8 cellular contexts compared by ENCODE assay signal in the genomic region with DNA sequence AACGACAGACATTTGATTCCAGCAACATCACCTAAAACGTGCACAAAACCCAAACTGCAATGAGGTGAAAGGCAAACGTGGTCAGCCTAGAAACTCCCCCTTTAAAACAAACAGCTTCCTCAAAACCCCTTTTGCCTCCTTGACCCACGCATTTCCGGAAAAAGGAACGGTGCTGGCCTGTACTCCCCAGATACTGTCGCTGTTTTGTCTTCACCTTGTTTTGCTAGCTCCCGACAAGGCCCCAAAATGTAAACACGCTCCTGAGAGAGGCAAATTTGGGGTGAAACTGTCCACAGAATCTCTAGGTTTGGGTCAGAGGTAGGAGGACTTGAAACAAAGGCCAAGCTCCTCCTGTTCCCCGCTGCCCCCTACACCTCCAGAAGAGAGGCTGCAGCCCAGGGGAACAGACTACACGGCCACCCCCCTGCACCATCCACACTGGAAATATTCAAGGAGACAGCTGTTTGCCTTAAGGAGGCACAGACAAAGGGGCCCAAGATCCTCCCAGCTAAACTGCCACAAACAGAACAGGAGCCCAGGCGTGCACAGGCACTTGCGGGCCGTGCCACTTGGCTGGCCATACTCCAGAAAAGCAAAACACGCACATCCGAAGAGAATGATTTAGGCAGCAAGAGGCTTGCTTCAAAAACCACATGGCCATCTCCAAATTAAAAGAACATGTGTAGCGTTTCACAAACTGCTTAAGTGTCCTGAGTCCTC.
DNase-seq lines count a peak whose midpoint lies in the region; ATAC-seq and TF ChIP-seq lines count a peak whose summit lies in the region.

No MANE protein-coding gene starts in this region.

- H3K9ac ChIP-seq in H9 (ENCODE audit: extremely low read depth, insufficient read length, low read length) (peak overlapping the region; percentile 37), SK-N-MC (ENCODE audit: insufficient read length) (peak overlapping the region; percentile 54)

- peak overlapping the region; percentile 76; the same call in 1 of the 2 replicates for H3K14ac ChIP-seq in H9 (ENCODE audit: insufficient read depth, low read length)

- peaks cover 0 to 3% (median 0%) of the 10 kb centered on the region in 3 experiments; a peak in 3 of 7 replicates for H3K36me3 Mint-ChIP-seq in H9 (ENCODE audit: insufficient read depth in 1 of 3, low read depth in 3 of 3)
- no peaks in the 10 kb centered on the region for H3K36me3 Mint-ChIP-seq in natural killer cell treated with Interleukin-12 subunit alpha and Interleukin-12 subunit beta and Interleukin-15 and Interleukin-18, amount 100 ng/mL, for 72 hours

- no peak overlapping the region for H2BK12ac ChIP-seq in H9 (ENCODE audit: insufficient read length, low read depth, low read length)

- H3K9me3 Mint-ChIP-seq in H9, result peaks cover 0 to 3% of the 10 kb centered on the region in 2 experiments; a peak in 1 of 5 replicates
- no peaks in the 10 kb centered on the region for H3K9me3 Mint-ChIP-seq in natural killer cell treated with Interleukin-12 subunit alpha and Interleukin-12 subunit beta and Interleukin-15 and Interleukin-18, amount 100 ng/mL, for 72 hours

- H4K91ac ChIP-seq in H9 (ENCODE audit: insufficient read length, low read depth, low read length), result no peak overlapping the region

- H4K8ac ChIP-seq in H9 (replicated peaks; ENCODE audit: insufficient read length, low read depth, low read length), result no peak overlapping the region

- H3K4me2 ChIP-seq in H9 (ENCODE audit: insufficient read depth, insufficient read length, low read length), result peak overlapping the region; percentile 63

- H3K4me3 ChIP-seq in BJ (ENCODE audit: low read depth, low read length) (peak overlapping the region; percentile 57), SK-N-MC (peak overlapping the region; percentile 95)

- H2BK120ac ChIP-seq in H9 (ENCODE audit: low read depth, low read length, poor library complexity, severe bottlenecking), result no peak overlapping the region

- no peak overlapping the region for H3K23ac ChIP-seq in H9 (ENCODE audit: insufficient read length, low read depth, low read length)

- H2BK5ac ChIP-seq in H9 (ENCODE audit: insufficient read length, low read length), result no peak overlapping the region

- TF ChIP-seq CTCF in BJ (IDR thresholded peaks at IDR 0.05; ENCODE audit: insufficient read depth, low read depth, low read length) (0 out of 2 replicates have a peak, but pooled peaks have one; percentile 13), H9 (conservative IDR thresholded peaks at IDR 0.05) (no peak)

- ATAC-seq in natural killer cell treated with Interleukin-12 subunit alpha and Interleukin-12 subunit beta and Interleukin-15 and Interleukin-18, amount 100 ng/mL, for 72 hours, result no peak
- ATAC-seq in HG02840 (IDR thresholded peaks at IDR 0.05; ENCODE audit: low FRiP score, unreplicated experiment) (no peak), HG02970 (IDR thresholded peaks at IDR 0.05; ENCODE audit: low FRiP score, unreplicated experiment) (no peak), GM21367 (IDR thresholded peaks at IDR 0.05; ENCODE audit: unreplicated experiment) (no peak)

- H3K27ac ChIP-seq in H9 (ENCODE audit: insufficient read length, low read depth, low read length) (no peak overlapping the region), SK-N-MC (peak overlapping the region; percentile 89)

- no peak for TF ChIP-seq POLR2A in erythroblast (IDR thresholded peaks at IDR 0.05; ENCODE audit: low read length)

- H2BK15ac ChIP-seq in H9 (ENCODE audit: low read depth, low read length), result no peak overlapping the region

- H3K4me1 ChIP-seq in H9 (ENCODE audit: insufficient read depth, low read length), result peaks cover 11% of the 10 kb centered on the region; the same call in 1 of the 2 replicates

- H3K36me3 ChIP-seq in BJ (ENCODE audit: control insufficient read depth, insufficient read depth, low read length) (no peaks in the 10 kb centered on the region), SK-N-MC (ENCODE audit: insufficient read depth, low read length) (no peaks in the 10 kb centered on the region)

- H2BK20ac ChIP-seq in H9 (ENCODE audit: low read depth, low read length, poor library complexity, severe bottlenecking), result no peak overlapping the region

- no peak overlapping the region for H2AFZ ChIP-seq in H9 (ENCODE audit: low read length)

- POLR2A ChIA-PET in BJ (lab: Charles Lee), result no interaction called here

- peaks cover 13% of the 10 kb centered on the region; the same call in 1 of the 2 replicates for H3K79me2 ChIP-seq in H9 (ENCODE audit: insufficient read depth, low read length)

- CTCF ChIA-PET in BJ (lab: Yijun Ruan, JAX), result interaction anchor here (0.7 to 1.0 kb wide), 4 partner anchors 11 to 35 kb away, joined by 3 read pairs; no protein-coding TSS in a partner anchor

- no peaks in the 10 kb centered on the region for H3K9me3 ChIP-seq in H9 (ENCODE audit: control insufficient read depth, low read depth, low read length)
- H3K9me3 ChIP-seq in SK-N-MC (ENCODE audit: low read depth, low read length), result no peaks in the 10 kb centered on the region

- H3K27me3 Mint-ChIP-seq in H9 (ENCODE audit: low read depth), result peaks cover 13% of the 10 kb centered on the region
- no peaks in the 10 kb centered on the region for H3K27me3 Mint-ChIP-seq in natural killer cell treated with Interleukin-12 subunit alpha and Interleukin-12 subunit beta and Interleukin-15 and Interleukin-18, amount 100 ng/mL, for 72 hours

- no peak overlapping the region for H3K4ac ChIP-seq in H9 (ENCODE audit: low read depth, low read length)

- no peak overlapping the region for H4K5ac ChIP-seq in H9 (ENCODE audit: insufficient read length, low read depth, low read length)

- no peaks in the 10 kb centered on the region for H4K20me1 ChIP-seq in H9 (ENCODE audit: control insufficient read depth, insufficient read depth, insufficient read length)

- H2AK5ac ChIP-seq in H9 (ENCODE audit: insufficient read length, low read length), result no peak overlapping the region

- H3T11ph ChIP-seq in H9 (ENCODE audit: low read length), result no peak overlapping the region

- H3K4me1 Mint-ChIP-seq in H9, result peaks cover 35 to 41% of the 10 kb centered on the region in 2 experiments
- H3K4me1 Mint-ChIP-seq in natural killer cell treated with Interleukin-12 subunit alpha and Interleukin-12 subunit beta and Interleukin-15 and Interleukin-18, amount 100 ng/mL, for 72 hours (ENCODE audit: low read depth in 2 of 2), result peaks cover 17 to 35% of the 10 kb centered on the region in 2 donors

- H3K27me3 ChIP-seq in BJ (ENCODE audit: control insufficient read depth, insufficient read depth, low read length) (no peaks in the 10 kb centered on the region), H9 (ENCODE audit: insufficient read depth, low read length) (no peaks in the 10 kb centered on the region)

- H3K56ac ChIP-seq in H9 (ENCODE audit: insufficient read length, low read depth, low read length), result peak overlapping the region; percentile 20

- peak overlapping the region; percentile 33 to 85 (median 74); a peak in 4 of 7 replicates for H3K27ac Mint-ChIP-seq in H9
- H3K27ac Mint-ChIP-seq in natural killer cell treated with Interleukin-12 subunit alpha and Interleukin-12 subunit beta and Interleukin-15 and Interleukin-18, amount 100 ng/mL, for 72 hours, result peak overlapping the region; percentile 53 to 78

- DNase-seq in BJ (ENCODE audit: low read depth) (peak; percentile 31), H9 (no peak), SK-N-MC (ENCODE audit: low read depth, low spot score) (no peak), erythroblast (lab: John Stamatoyannopoulos, UW) (peak; percentile 42 to 50)
- DNase-seq in natural killer cell treated with Interleukin-12 subunit alpha and Interleukin-12 subunit beta and Interleukin-15 and Interleukin-18, amount 100 ng/mL, for 72 hours (ENCODE audit: low spot score), result no peak

- H3K18ac ChIP-seq in H9 (ENCODE audit: insufficient read length, low read depth, low read length), result no peak overlapping the region

- no peaks in the 10 kb centered on the region for H3K79me1 ChIP-seq in H9 (ENCODE audit: insufficient read depth, low read depth, low read length, poor library complexity, severe bottlenecking)

- peak overlapping the region; percentile 71 to 89 for H3K4me3 Mint-ChIP-seq in H9
- peak overlapping the region; percentile 89 for H3K4me3 Mint-ChIP-seq in natural killer cell treated with Interleukin-12 subunit alpha and Interleukin-12 subunit beta and Interleukin-15 and Interleukin-18, amount 100 ng/mL, for 72 hours

- WGBS in H9 (ENCODE audit: extremely low coverage, insufficient read length, low lambda C conversion rate), result no CpG with 5 or more reads among the region's 17 CpGs

- H3K23me2 ChIP-seq in H9 (ENCODE audit: insufficient read length, low read depth, low read length, poor library complexity, severe bottlenecking), result peaks cover 9% of the 10 kb centered on the region

Comparison
In these comparisons a context has a peak if more than half of its experiments do, and no peak if none do; other contexts are left out.
1. DNase-seq: peak in BJ (single experiment) and erythroblast (2 of 2); none in H9 (single experiment), SK-N-MC (single experiment) and natural killer cell treated with Interleukin-12 subunit alpha and Interleukin-12 subunit beta and Interleukin-15 and Interleukin-18, amount 100 ng/mL, for 72 hours (single experiment).